ENCODE assay signal across 8 cellular contexts in the genomic region with DNA sequence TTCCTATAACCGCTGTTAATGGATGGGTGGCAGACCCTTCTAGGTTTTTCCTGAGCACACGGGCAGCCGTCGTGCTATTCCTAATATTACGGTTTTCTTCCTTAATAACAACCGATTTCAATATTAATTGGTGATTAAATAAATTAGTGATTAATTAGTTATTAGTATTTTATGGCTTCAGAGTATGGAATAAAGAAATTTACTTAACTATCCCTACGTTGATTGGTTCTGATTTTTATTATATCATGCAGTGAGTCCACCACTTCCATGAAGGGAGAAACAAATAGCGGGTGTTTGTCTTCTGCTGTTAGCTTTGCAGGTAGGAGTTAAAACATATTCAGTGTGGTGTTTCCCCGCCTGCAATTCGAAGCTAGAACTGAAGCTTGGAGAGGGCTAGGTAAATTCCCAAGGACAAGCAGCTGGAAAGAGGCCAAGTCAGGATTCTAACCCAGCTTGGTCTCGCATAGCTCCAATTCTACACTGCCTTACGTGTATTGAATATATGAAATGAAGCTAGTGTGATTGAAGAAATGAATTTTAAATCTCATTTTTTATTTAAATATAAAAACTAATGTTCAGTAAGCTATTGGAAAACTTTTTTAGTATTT. TPM values are rescaled to one million over a fixed set of nuclear protein-coding genes. Genes with fewer than 3 reads are reported as not detected.
DNase-seq lines count a peak whose midpoint lies in the region; ATAC-seq, FAIRE-seq and TF ChIP-seq lines count a peak whose summit lies in the region.

No MANE protein-coding gene starts in this region.

- ATAC-seq in GM21390 (IDR thresholded peaks at IDR 0.05; ENCODE audit: unreplicated experiment) (no peak), GM18511 (IDR thresholded peaks at IDR 0.05; ENCODE audit: unreplicated experiment) (no peak), GM19397 (IDR thresholded peaks at IDR 0.05; ENCODE audit: unreplicated experiment) (no peak)

- H3K4me2 ChIP-seq in astrocyte (ENCODE audit: low read length), result peak overlapping the region; percentile 96

- H3K4me3 ChIP-seq in astrocyte (ENCODE audit: insufficient read depth, low read depth, low read length), result peak overlapping the region; percentile 97
- H3K4me3 ChIP-seq in iPS-20b (ENCODE audit: low read length), result peak overlapping the region; percentile 93
- H3K4me3 ChIP-seq in small intestine (ENCODE audit: low read depth in 1 of 2, low read length in 2 of 2), result peak overlapping the region in 1 of 2 donors; percentile 53

- H3K9me3 Mint-ChIP-seq in astrocyte (ENCODE audit: unreplicated experiment), result no peaks in the 10 kb centered on the region

- H3K9me3 ChIP-seq in astrocyte (ENCODE audit: insufficient read depth, low read depth, low read length), result no peaks in the 10 kb centered on the region
- H3K9me3 ChIP-seq in iPS-20b (ENCODE audit: insufficient read depth, low read depth, low read length), result no peaks in the 10 kb centered on the region
- H3K9me3 ChIP-seq in small intestine (ENCODE audit: control insufficient read depth, low read depth), result no peaks in the 10 kb centered on the region

- H3K4me1 ChIP-seq in astrocyte (ENCODE audit: insufficient read depth, low read length) (peaks cover 19% of the 10 kb centered on the region), iPS-20b (ENCODE audit: insufficient read depth, low read length) (peaks cover 15% of the 10 kb centered on the region; the same call in 1 of the 2 replicates), small intestine (ENCODE audit: control insufficient read depth in 2 of 2, insufficient read depth in 1 of 2, low read depth in 1 of 2, low read length in 1 of 2) (peaks cover 14 to 15% of the 10 kb centered on the region in 2 donors)

- no peaks in the 10 kb centered on the region for H3K27me3 Mint-ChIP-seq in astrocyte (ENCODE audit: low read depth, unreplicated experiment)

- whole genome bisulfite sequencing in small intestine, 3 donors, result 12 to 22% (median 15%) methylated on average over 12 of the region's 12 CpGs

- FAIRE-seq in astrocyte (lab: Jason Lieb, UNC) (no peak), small intestine (lab: Jason Lieb, UNC) (no peak)

- TF ChIP-seq CTCF in astrocyte (IDR thresholded peaks at IDR 0.05; ENCODE audit: insufficient read depth, low read depth, low read length), result no peak

- DNase-seq in DMS53 treated with DMSO at 0.1 percent for 48 hours (lab: John Stamatoyannopoulos, UW; ENCODE audit: unreplicated experiment) (peak; percentile 64), NCI-H146 treated with DMSO at 0.1 percent for 48 hours (lab: John Stamatoyannopoulos, UW; ENCODE audit: unreplicated experiment) (peak; percentile 63), astrocyte (ENCODE audit: low read depth) (peak; percentile 32), small intestine (peak; percentile 28)

- H3K4me1 Mint-ChIP-seq in astrocyte (ENCODE audit: low read depth, unreplicated experiment), result peaks cover 20% of the 10 kb centered on the region

- H2AFZ ChIP-seq in astrocyte (ENCODE audit: low read depth, low read length), result peak overlapping the region; percentile 99

- H3K27ac Mint-ChIP-seq in astrocyte (ENCODE audit: unreplicated experiment), result peak overlapping the region; percentile 48

- H3K27me3 ChIP-seq in astrocyte (ENCODE audit: insufficient read depth, low read length), result no peaks in the 10 kb centered on the region
- no peaks in the 10 kb centered on the region for H3K27me3 ChIP-seq in iPS-20b (ENCODE audit: insufficient read depth, low read length)
- H3K27me3 ChIP-seq in small intestine (ENCODE audit: control insufficient read depth in 2 of 2, insufficient read depth in 2 of 2, low read length in 2 of 2), result no peaks in the 10 kb centered on the region

- peak overlapping the region; percentile 100 for H3K4me3 Mint-ChIP-seq in astrocyte (ENCODE audit: unreplicated experiment)

- H3K27ac ChIP-seq in astrocyte (ENCODE audit: low read depth, low read length) (peak overlapping the region; percentile 100), iPS-20b (ENCODE audit: low read length) (peak overlapping the region; percentile 97), small intestine (ENCODE audit: low read depth in 1 of 2, low read length in 1 of 2) (peak overlapping the region; percentile 25 to 91)

- H3K9ac ChIP-seq in astrocyte (ENCODE audit: low read length) (peak overlapping the region; percentile 97), iPS-20b (ENCODE audit: low read depth, low read length) (peak overlapping the region; percentile 95)

- peaks cover 31% of the 10 kb centered on the region for H3K79me2 ChIP-seq in astrocyte (ENCODE audit: insufficient read depth, low read length)

- H3K36me3 ChIP-seq in astrocyte (ENCODE audit: insufficient read depth, low read length) (no peaks in the 10 kb centered on the region), iPS-20b (ENCODE audit: insufficient read depth, low read depth, low read length) (peaks cover 29% of the 10 kb centered on the region), small intestine (ENCODE audit: control insufficient read depth in 2 of 2, insufficient read depth in 2 of 2, low read length in 2 of 2) (no peaks in the 10 kb centered on the region)

- H3K36me3 Mint-ChIP-seq in astrocyte (ENCODE audit: low read depth, unreplicated experiment), result peaks cover 2% of the 10 kb centered on the region

- peaks cover 20% of the 10 kb centered on the region for H4K20me1 ChIP-seq in astrocyte (ENCODE audit: insufficient read depth, low read length)

RNA-seq across cellular contexts. Expression of a gene that starts 0.9 kb away (rescaled TPM):
- 22.9 and 23.9 TPM in 2 replicates for total RNA-seq in astrocyte
- 10 to 100 TPM in 1 of 3 donors, 1 to 10 TPM in 2; 4.9 to 13.9 (median 6.5) TPM for polyA plus RNA-seq in small intestine
